Comparison of ENCODE assay signal across 15 cellular contexts in the genomic region with DNA sequence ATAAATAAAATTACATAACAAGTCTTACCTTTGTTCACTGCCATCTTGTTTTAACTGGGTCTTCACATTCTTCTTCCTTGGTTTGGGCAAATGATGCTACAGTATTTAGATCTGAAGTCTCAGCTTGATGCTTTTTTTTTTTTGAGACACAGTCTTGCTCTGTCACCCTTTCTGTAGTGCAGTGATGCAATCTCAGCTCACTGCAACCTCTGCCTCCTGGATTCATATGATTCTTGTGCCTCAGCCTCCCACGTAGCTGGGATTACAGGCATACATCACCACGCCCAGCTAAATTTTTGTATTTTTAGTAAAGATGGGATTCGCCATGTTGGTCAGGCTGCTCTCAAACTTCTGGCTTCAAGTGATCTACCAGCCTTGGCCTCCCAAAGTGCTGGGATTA. TPM values are rescaled to one million over a fixed set of nuclear protein-coding genes. Genes with fewer than 3 reads are reported as not detected.
DNase-seq lines count a peak whose midpoint lies in the region; ATAC-seq and TF ChIP-seq lines count a peak whose summit lies in the region.
"Had no signal": no experiment of that assay in that cellular context is flagged by ENCODE, and none has a peak within 500 bp of the region (broad histone marks: within the 10 kb centered on the region; RNA-seq: fewer than 3 reads in every experiment).

No MANE protein-coding gene starts in this region.

- H3K36me3 ChIP-seq in upper lobe of right lung (no peaks in the 10 kb centered on the region), PC-3 (ENCODE audit: low read depth, low read length) (no peaks in the 10 kb centered on the region)

- H3K4me2 ChIP-seq in PC-3 (ENCODE audit: low read length) = no peak overlapping the region

- H3K79me2 ChIP-seq in PC-3 (ENCODE audit: low read length) = no peaks in the 10 kb centered on the region

- H3F3A ChIP-seq in PC-3 (ENCODE audit: low read length, unreplicated experiment) = no peaks in the 10 kb centered on the region

- CTCF ChIA-PET in PC-3 (lab: Charles Lee) = no interaction called here

- ATAC-seq in upper lobe of right lung (peak; percentile 55), PC-3 (no peak), SK-N-SH treated with all-trans-retinoic acid at 6 μM for 48 hours (no peak)
- ATAC-seq: GM12878 had no signal

- POLR2A ChIA-PET in PC-3 (lab: Charles Lee; ENCODE audit: unreplicated experiment) = interaction anchor here (0.5 to 0.7 kb wide), 2 partner anchors 14 to 125 kb away, joined by 5 to 11 read pairs; no protein-coding TSS in a partner anchor

- no peaks in the 10 kb centered on the region for H3K9me2 ChIP-seq in PC-3 (replicated peaks; ENCODE audit: low read length)

- no peak overlapping the region for H3K27ac ChIP-seq in upper lobe of right lung
- no peak overlapping the region for H3K27ac ChIP-seq in PC-3 (ENCODE audit: low read length)

- BruUV-seq in PC-3 (replicated peaks; lab: Mats Ljungman, UMichigan) = no TSS peak

- H4K20me1 ChIP-seq in PC-3 (ENCODE audit: low read length) = no peaks in the 10 kb centered on the region

- H3K27me3 ChIP-seq in upper lobe of right lung (no peaks in the 10 kb centered on the region), PC-3 (ENCODE audit: low read length) (no peaks in the 10 kb centered on the region)

- H3K9me3 ChIP-seq in upper lobe of right lung (no peaks in the 10 kb centered on the region), PC-3 (ENCODE audit: low read length) (no peaks in the 10 kb centered on the region)

- H3K4me1 ChIP-seq in upper lobe of right lung (no peaks in the 10 kb centered on the region), PC-3 (ENCODE audit: insufficient read depth, low read length) (no peaks in the 10 kb centered on the region)

- no peak overlapping the region for H2AFZ ChIP-seq in PC-3 (ENCODE audit: low read length)

- H3K4me3 ChIP-seq in fibroblast of the aortic adventitia (ENCODE audit: low read depth, low read length) (no peak overlapping the region), upper lobe of right lung (no peak overlapping the region), PC-3 (ENCODE audit: low read length) (no peak overlapping the region)
- H3K4me3 ChIP-seq: GM12878 had no signal

- DNase-seq in SKM-1 treated with dmso at 0.1 percent for 144 hours (lab: John Stamatoyannopoulos, UW; ENCODE audit: unreplicated experiment) (peak; percentile 21), SKM-1 (lab: John Stamatoyannopoulos, UW; ENCODE audit: unreplicated experiment) (no peak), amniotic epithelial cell (ENCODE audit: low read depth) (peak; percentile 51), fibroblast of the aortic adventitia (ENCODE audit: low read depth) (peak; percentile 25), upper lobe of right lung (no peak), PC-3 (no peak), cerebellar nuclear complex (lab: John Stamatoyannopoulos, UW) (no peak)
- DNase-seq: DMS53, H7, NCI-H1092, NCI-H2107, NCI-H748 treated with DMSO at 0.1 percent for 48 hours, SHP77 had no signal

- H3K9ac ChIP-seq in PC-3 (ENCODE audit: low read length) = no peak overlapping the region

- TF ChIP-seq CTCF in fibroblast of the aortic adventitia (IDR thresholded peaks at IDR 0.05; ENCODE audit: insufficient read depth, low read length) (no peak), upper lobe of right lung (IDR thresholded peaks at IDR 0.05) (no peak), PC-3 (conservative IDR thresholded peaks at IDR 0.05; ENCODE audit: low read depth, low read length) (no peak)

- intact Hi-C loops in upper lobe of right lung (cut with DNase I) = no loop called here
- intact Hi-C loops in PC-3 (cut with micrococcal nuclease) = no loop called here

TF ChIP-seq in SK-N-SH treated with all-trans-retinoic acid at 6 μM for 48 hours, 23 proteins besides CTCF, POLR2A, EP300 and RAD21:
- no peak for TF ChIP-seq RARB (CRISPR knock-in tag; IDR thresholded peaks at IDR 0.05)
- TF ChIP-seq PPARA (CRISPR knock-in tag; IDR thresholded peaks at IDR 0.05; ENCODE audit: borderline replicate concordance) = no peak
- no peak for TF ChIP-seq ZNF70 (CRISPR knock-in tag; IDR thresholded peaks at IDR 0.05)
- TF ChIP-seq ZFP3 (CRISPR knock-in tag; IDR thresholded peaks at IDR 0.05) = no peak
- no peak for TF ChIP-seq TCF4 (CRISPR knock-in tag; IDR thresholded peaks at IDR 0.05; ENCODE audit: borderline replicate concordance)
- TF ChIP-seq GLIS3 (CRISPR knock-in tag; IDR thresholded peaks at IDR 0.05) = no peak
- TF ChIP-seq, protein P1, sequence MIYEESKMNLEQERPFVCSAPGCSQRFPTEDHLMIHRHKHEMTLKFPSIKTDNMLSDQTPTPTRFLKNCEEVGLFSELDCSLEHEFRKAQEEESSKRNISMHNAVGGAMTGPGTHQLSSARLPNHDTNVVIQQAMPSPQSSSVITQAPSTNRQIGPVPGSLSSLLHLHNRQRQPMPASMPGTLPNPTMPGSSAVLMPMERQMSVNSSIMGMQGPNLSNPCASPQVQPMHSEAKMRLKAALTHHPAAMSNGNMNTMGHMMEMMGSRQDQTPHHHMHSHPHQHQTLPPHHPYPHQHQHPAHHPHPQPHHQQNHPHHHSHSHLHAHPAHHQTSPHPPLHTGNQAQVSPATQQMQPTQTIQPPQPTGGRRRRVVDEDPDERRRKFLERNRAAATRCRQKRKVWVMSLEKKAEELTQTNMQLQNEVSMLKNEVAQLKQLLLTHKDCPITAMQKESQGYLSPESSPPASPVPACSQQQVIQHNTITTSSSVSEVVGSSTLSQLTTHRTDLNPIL (CRISPR knock-in tag; IDR thresholded peaks at IDR 0.05; ENCODE audit: low read depth) = no peak
- no peak for TF ChIP-seq ZC3H10 (CRISPR knock-in tag; IDR thresholded peaks at IDR 0.05)
- TF ChIP-seq, protein P2, sequence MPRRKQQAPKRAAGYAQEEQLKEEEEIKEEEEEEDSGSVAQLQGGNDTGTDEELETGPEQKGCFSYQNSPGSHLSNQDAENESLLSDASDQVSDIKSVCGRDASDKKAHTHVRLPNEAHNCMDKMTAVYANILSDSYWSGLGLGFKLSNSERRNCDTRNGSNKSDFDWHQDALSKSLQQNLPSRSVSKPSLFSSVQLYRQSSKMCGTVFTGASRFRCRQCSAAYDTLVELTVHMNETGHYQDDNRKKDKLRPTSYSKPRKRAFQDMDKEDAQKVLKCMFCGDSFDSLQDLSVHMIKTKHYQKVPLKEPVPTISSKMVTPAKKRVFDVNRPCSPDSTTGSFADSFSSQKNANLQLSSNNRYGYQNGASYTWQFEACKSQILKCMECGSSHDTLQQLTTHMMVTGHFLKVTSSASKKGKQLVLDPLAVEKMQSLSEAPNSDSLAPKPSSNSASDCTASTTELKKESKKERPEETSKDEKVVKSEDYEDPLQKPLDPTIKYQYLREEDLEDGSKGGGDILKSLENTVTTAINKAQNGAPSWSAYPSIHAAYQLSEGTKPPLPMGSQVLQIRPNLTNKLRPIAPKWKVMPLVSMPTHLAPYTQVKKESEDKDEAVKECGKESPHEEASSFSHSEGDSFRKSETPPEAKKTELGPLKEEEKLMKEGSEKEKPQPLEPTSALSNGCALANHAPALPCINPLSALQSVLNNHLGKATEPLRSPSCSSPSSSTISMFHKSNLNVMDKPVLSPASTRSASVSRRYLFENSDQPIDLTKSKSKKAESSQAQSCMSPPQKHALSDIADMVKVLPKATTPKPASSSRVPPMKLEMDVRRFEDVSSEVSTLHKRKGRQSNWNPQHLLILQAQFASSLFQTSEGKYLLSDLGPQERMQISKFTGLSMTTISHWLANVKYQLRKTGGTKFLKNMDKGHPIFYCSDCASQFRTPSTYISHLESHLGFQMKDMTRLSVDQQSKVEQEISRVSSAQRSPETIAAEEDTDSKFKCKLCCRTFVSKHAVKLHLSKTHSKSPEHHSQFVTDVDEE (CRISPR knock-in tag; IDR thresholded peaks at IDR 0.05) = no peak
- no peak for TF ChIP-seq CSDC2 (CRISPR knock-in tag; IDR thresholded peaks at IDR 0.05)
- TF ChIP-seq ISL1 (CRISPR knock-in tag; IDR thresholded peaks at IDR 0.05) = no peak
- TF ChIP-seq ZNF565 (CRISPR knock-in tag; conservative IDR thresholded peaks at IDR 0.05; ENCODE audit: low read depth) = no peak

RNA-seq across cellular contexts. Expression of a gene that starts 53.2 kb away (rescaled TPM):
- total RNA-seq in fibroblast of the aortic adventitia (ENCODE audit: low replicate concordance) (161 and 179 TPM in 2 replicates), upper lobe of right lung (212 TPM), PC-3 (2014; rRNA removed) (304 and 309 TPM in 2 replicates)

Comparison
In these comparisons a context has a peak if more than half of its experiments do, and no peak if none do; other contexts are left out.
1. DNase-seq: peak in SKM-1 treated with dmso at 0.1 percent for 144 hours (single experiment), amniotic epithelial cell (single experiment) and fibroblast of the aortic adventitia (single experiment); none in SKM-1 (single experiment), upper lobe of right lung (single experiment), PC-3 (single experiment) and cerebellar nuclear complex (0 of 2).